ENCODE assay signal across 18 cellular contexts in genomic region chr13:25971077-25971476, GRCh38.
DNase-seq lines count a peak whose midpoint lies in the region; ATAC-seq and TF ChIP-seq lines count a peak whose summit lies in the region.
"Had no signal": no experiment of that assay in that cellular context is flagged by ENCODE, and none has a peak within 500 bp of the region (broad histone marks: within the 10 kb centered on the region; RNA-seq: fewer than 3 reads in every experiment).

No MANE protein-coding gene starts in this region.

- H3K4me3 ChIP-seq in BLaER1 treated with 17β-estradiol and CSF1 and Interleukin-3, amounts not matched to agents 10 nM and 100 nM = no peak overlapping the region
- no peak overlapping the region for H3K4me3 ChIP-seq in CD4-positive, alpha-beta memory T cell (ENCODE audit: low read length in 2 of 2)
- H3K4me3 ChIP-seq in iPS-20b (ENCODE audit: low read length) (peak overlapping the region; percentile 22; the same call in 1 of the 2 replicates), OCI-LY7 (ENCODE audit: low read depth, low read length, poor library complexity, severe bottlenecking) (no peak overlapping the region)
- H3K4me3 ChIP-seq: GM23248, lung, pancreas, sigmoid colon, transverse colon had no signal

- 0 out of 22 replicates have a peak overlapping the region, but pooled peaks of 1 of the 11 experiments have one; percentile 0 for H3K27ac ChIP-seq in BLaER1 treated with 17β-estradiol and CSF1 and Interleukin-3, amounts not matched to agents 10 nM and 100 nM
- peak overlapping the region; percentile 14 for H3K27ac ChIP-seq in CD4-positive, alpha-beta memory T cell (ENCODE audit: low read depth, low read length)
- H3K27ac ChIP-seq in iPS-20b (ENCODE audit: low read length) (no peak overlapping the region), OCI-LY7 (ENCODE audit: low read depth, low read length, poor library complexity, severe bottlenecking) (no peak overlapping the region)
- H3K27ac ChIP-seq: GM23248, pancreas, sigmoid colon, transverse colon had no signal

- H3K4me2 ChIP-seq in BLaER1 treated with 17β-estradiol and CSF1 and Interleukin-3, amounts not matched to agents 10 nM and 100 nM = peak overlapping the region in 9 of 11 experiments; percentile 19 to 72 (median 56); a peak in 17 of 22 replicates
- H3K4me2 ChIP-seq in OCI-LY7 (ENCODE audit: low read length) = no peak overlapping the region

- TF ChIP-seq CTCF in WTC11 (IDR thresholded peaks at IDR 0.05) (no peak), OCI-LY7 (conservative IDR thresholded peaks at IDR 0.05; ENCODE audit: low read length) (no peak)

- BruUV-seq in OCI-LY7 (replicated peaks; lab: Mats Ljungman, UMichigan) = no TSS peak

- no peaks in the 10 kb centered on the region for H3K36me3 Mint-ChIP-seq in CD4-positive, alpha-beta memory T cell
- no peaks in the 10 kb centered on the region for H3K36me3 Mint-ChIP-seq in WTC11
- H3K36me3 Mint-ChIP-seq: activated naive CD4-positive, alpha-beta T cell treated with anti-CD3 and anti-CD28 coated beads, Interleukin-2, amount 50 U/mL, for 72 hours; brain; stimulated activated memory B cell treated with anti-CD40 and anti-IgM and Interleukin-4, amounts not matched to agents 10 μg/mL and 1 μg/mL and 100 μg/mL, for 72 hours had no signal

- H2AFZ ChIP-seq in OCI-LY7 (ENCODE audit: low read length) = no peak overlapping the region
- H2AFZ ChIP-seq: GM23248 had no signal

- CTCF ChIA-PET in CD4-positive, alpha-beta memory T cell (lab: Charles Lee; ENCODE audit: partially characterized antibody) = interaction anchor here (0.9 to 1.4 kb wide), 3 partner anchors 21 to 69 kb away, joined by 3 to 5 read pairs (median 3); no protein-coding TSS in a partner anchor
- CTCF ChIA-PET in WTC11 (lab: Charles Lee) = interaction anchor here (1.6 kb wide), 1 partner anchor 66 kb away, joined by 7 read pairs; no protein-coding TSS in a partner anchor
- CTCF ChIA-PET in OCI-LY7 (lab: Charles Lee; ENCODE audit: unreplicated experiment) = no interaction called here

- H4K20me1 ChIP-seq in BLaER1 treated with 17β-estradiol and CSF1 and Interleukin-3, amounts not matched to agents 10 nM and 100 nM = no peaks in the 10 kb centered on the region
- H4K20me1 ChIP-seq in OCI-LY7 (ENCODE audit: insufficient read depth, low read length) = no peaks in the 10 kb centered on the region

- no peaks in the 10 kb centered on the region for H3K79me2 ChIP-seq in OCI-LY7 (ENCODE audit: insufficient read depth, low read depth, low read length)

- intact Hi-C loops in CD4-positive, alpha-beta memory T cell (cut with micrococcal nuclease) = loop anchor here (1.0 to 5.0 kb wide), 4 partner anchors 70 to 139 kb away; no protein-coding TSS in a partner anchor
- intact Hi-C loops in OCI-LY7 (cut with micrococcal nuclease; ENCODE audit: unreplicated experiment) = no loop called here

- no peaks in the 10 kb centered on the region for H3K9me3 ChIP-seq in BLaER1 treated with 17β-estradiol and CSF1 and Interleukin-3, amounts not matched to agents 10 nM and 100 nM (replicated peaks in 1 of 11)
- H3K9me3 ChIP-seq in CD4-positive, alpha-beta memory T cell (ENCODE audit: control insufficient read depth in 1 of 2, low read length in 2 of 2) = no peaks in the 10 kb centered on the region
- no peaks in the 10 kb centered on the region for H3K9me3 ChIP-seq in iPS-20b (ENCODE audit: insufficient read depth, low read depth, low read length)
- H3K9me3 ChIP-seq in OCI-LY7 (ENCODE audit: low read length) = no peaks in the 10 kb centered on the region
- H3K9me3 ChIP-seq: pancreas, sigmoid colon, transverse colon had no signal

- peaks cover 0 to 3% (median 0%) of the 10 kb centered on the region in 8 donors for H3K9me3 Mint-ChIP-seq in CD4-positive, alpha-beta memory T cell
- H3K9me3 Mint-ChIP-seq in WTC11 = no peaks in the 10 kb centered on the region
- H3K9me3 Mint-ChIP-seq: activated naive CD4-positive, alpha-beta T cell treated with anti-CD3 and anti-CD28 coated beads, Interleukin-2, amount 50 U/mL, for 72 hours; brain; stimulated activated memory B cell treated with anti-CD40 and anti-IgM and Interleukin-4, amounts not matched to agents 10 μg/mL and 1 μg/mL and 100 μg/mL, for 72 hours had no signal

- POLR2A ChIA-PET in CD4-positive, alpha-beta memory T cell (lab: Charles Lee; ENCODE audit: partially characterized antibody) = interaction anchor here (0.6 to 2.2 kb wide), 14 partner anchors 8 to 1452 kb away, joined by 3 to 19 read pairs (median 3); no protein-coding TSS in a partner anchor
- POLR2A ChIA-PET in WTC11 (lab: Charles Lee) (interaction anchor here (0.6 kb wide), 1 partner anchor 86 kb away, joined by 3 read pairs; no protein-coding TSS in a partner anchor), OCI-LY7 (lab: Charles Lee) (no interaction called here)

- peaks cover 6 to 32% (median 17%) of the 10 kb centered on the region in 10 experiments; a peak in 18 of 20 replicates for H3K4me1 ChIP-seq in BLaER1 treated with 17β-estradiol and CSF1 and Interleukin-3, amounts not matched to agents 10 nM and 100 nM
- H3K4me1 ChIP-seq in CD4-positive, alpha-beta memory T cell (ENCODE audit: insufficient read depth, low read length) = peaks cover 50% of the 10 kb centered on the region
- H3K4me1 ChIP-seq in iPS-20b (ENCODE audit: insufficient read depth, low read length) (peaks cover 34% of the 10 kb centered on the region; the same call in 1 of the 2 replicates), OCI-LY7 (ENCODE audit: insufficient read depth, low read length, poor library complexity, severe bottlenecking) (no peaks in the 10 kb centered on the region)
- H3K4me1 ChIP-seq: pancreas, sigmoid colon, transverse colon had no signal

- H3K4me1 Mint-ChIP-seq in CD4-positive, alpha-beta memory T cell = peaks cover 43 to 61% (median 49%) of the 10 kb centered on the region in 4 donors
- peaks cover 80% of the 10 kb centered on the region for H3K4me1 Mint-ChIP-seq in WTC11
- H3K4me1 Mint-ChIP-seq: stimulated activated memory B cell treated with anti-CD40 and anti-IgM and Interleukin-4, amounts not matched to agents 10 μg/mL and 1 μg/mL and 100 μg/mL, for 72 hours had no signal

- H3K36me3 ChIP-seq in BLaER1 treated with 17β-estradiol and CSF1 and Interleukin-3, amounts not matched to agents 10 nM and 100 nM = no peaks in the 10 kb centered on the region
- H3K36me3 ChIP-seq in CD4-positive, alpha-beta memory T cell (ENCODE audit: insufficient read depth, low read length) = no peaks in the 10 kb centered on the region
- no peaks in the 10 kb centered on the region for H3K36me3 ChIP-seq in iPS-20b (ENCODE audit: insufficient read depth, low read depth, low read length)
- no peaks in the 10 kb centered on the region for H3K36me3 ChIP-seq in OCI-LY7 (ENCODE audit: insufficient read depth, low read length)
- H3K36me3 ChIP-seq: pancreas, sigmoid colon, transverse colon had no signal

- H3K9ac ChIP-seq in BLaER1 treated with 17β-estradiol and CSF1 and Interleukin-3, amounts not matched to agents 10 nM and 100 nM = peak overlapping the region in 1 of 11 experiments; percentile 34; a peak in 1 of 22 replicates
- no peak overlapping the region for H3K9ac ChIP-seq in iPS-20b (ENCODE audit: low read depth, low read length)
- H3K9ac ChIP-seq: GM23248 had no signal

- ATAC-seq in WTC11 = peak; percentile 42
- ATAC-seq: pancreas; stimulated activated memory B cell treated with anti-CD40 and anti-IgM and Interleukin-4, amounts not matched to agents 10 μg/mL and 1 μg/mL and 100 μg/mL, for 72 hours had no signal

- H3K27me3 ChIP-seq in BLaER1 treated with 17β-estradiol and CSF1 and Interleukin-3, amounts not matched to agents 10 nM and 100 nM = no peaks in the 10 kb centered on the region
- no peaks in the 10 kb centered on the region for H3K27me3 ChIP-seq in CD4-positive, alpha-beta memory T cell (ENCODE audit: insufficient read depth, low read length)
- H3K27me3 ChIP-seq in iPS-20b (ENCODE audit: insufficient read depth, low read length) = peaks cover 56% of the 10 kb centered on the region
- H3K27me3 ChIP-seq: sigmoid colon, transverse colon had no signal

- no peak for DNase-seq in CD4-positive, alpha-beta memory T cell
- DNase-seq in WTC11 (ENCODE audit: low spot score) = no peak
- DNase-seq in NCI-H510A treated with DMSO at 0.1 percent for 48 hours (lab: John Stamatoyannopoulos, UW) = no peak
- DNase-seq in GOT3 (lab: John Stamatoyannopoulos, UW) = no peak
- no peak for DNase-seq in OCI-LY7 (ENCODE audit: low spot score)
- DNase-seq: AML-193, GM23248, NCI-H1417 treated with DMSO at 0.1 percent for 48 hours, pancreas, SIG-M5, sigmoid colon, transverse colon had no signal

- peak overlapping the region; percentile 61 to 97 (median 85) for H3K27ac Mint-ChIP-seq in CD4-positive, alpha-beta memory T cell
- no peak overlapping the region for H3K27ac Mint-ChIP-seq in WTC11
- H3K27ac Mint-ChIP-seq: stimulated activated memory B cell treated with anti-CD40 and anti-IgM and Interleukin-4, amounts not matched to agents 10 μg/mL and 1 μg/mL and 100 μg/mL, for 72 hours had no signal

- H3K9me2 ChIP-seq in OCI-LY7 (ENCODE audit: insufficient read depth, low read length) = no peaks in the 10 kb centered on the region

- no peaks in the 10 kb centered on the region for H3K27me3 Mint-ChIP-seq in CD4-positive, alpha-beta memory T cell
- peaks cover 36% of the 10 kb centered on the region for H3K27me3 Mint-ChIP-seq in WTC11 (ENCODE audit: low read depth)

- peak overlapping the region in 7 of 8 donors; percentile 12 to 79 (median 49) for H3K4me3 Mint-ChIP-seq in CD4-positive, alpha-beta memory T cell
- H3K4me3 Mint-ChIP-seq in WTC11 = no peak overlapping the region
- H3K4me3 Mint-ChIP-seq: brain; stimulated activated memory B cell treated with anti-CD40 and anti-IgM and Interleukin-4, amounts not matched to agents 10 μg/mL and 1 μg/mL and 100 μg/mL, for 72 hours had no signal

TF ChIP-seq in WTC11, 78 proteins besides CTCF, POLR2A, EP300 and RAD21 (continues in another document):
- no peak for TF ChIP-seq PRRX2 (CRISPR knock-in tag; IDR thresholded peaks at IDR 0.05)
- TF ChIP-seq NR3C1 (CRISPR knock-in tag; conservative IDR thresholded peaks at IDR 0.05; ENCODE audit: low read depth) = no peak
- no peak for TF ChIP-seq MYBL2 (CRISPR knock-in tag; IDR thresholded peaks at IDR 0.05)
- TF ChIP-seq NR1H2 (CRISPR knock-in tag; IDR thresholded peaks at IDR 0.05) = no peak
- no peak for TF ChIP-seq E2F5 (CRISPR knock-in tag; IDR thresholded peaks at IDR 0.05)
- no peak for TF ChIP-seq SMAD4 (CRISPR knock-in tag; IDR thresholded peaks at IDR 0.05)
